In the genomic region with DNA sequence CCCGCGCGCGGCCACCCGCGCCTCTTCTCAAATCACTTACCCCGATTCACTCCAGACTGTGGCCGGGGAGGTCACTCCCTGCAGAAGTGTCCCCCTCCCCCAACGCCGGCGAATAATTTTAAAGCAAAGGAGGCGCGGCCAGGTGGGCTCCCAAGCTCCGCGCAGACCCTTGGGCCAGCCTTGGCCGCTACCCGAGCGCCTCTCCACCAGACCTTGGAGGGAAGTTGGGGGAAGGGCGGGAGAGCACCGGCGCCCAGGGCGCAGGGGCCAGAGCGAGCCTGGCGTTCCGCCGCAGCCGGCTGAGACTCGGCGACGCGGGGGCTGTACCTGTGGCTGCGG, we compare ENCODE assay signal across 9 cellular contexts. TPM values are rescaled to one million over a fixed set of nuclear protein-coding genes. Genes with fewer than 3 reads are reported as not detected.
DNase-seq lines count a peak whose midpoint lies in the region; TF ChIP-seq lines count a peak whose summit lies in the region.
"Had no signal": no experiment of that assay in that cellular context is flagged by ENCODE, and none has a peak within 500 bp of the region (broad histone marks: within the 10 kb centered on the region; RNA-seq: fewer than 3 reads in every experiment).

No MANE protein-coding gene starts in this region.

- no peak overlapping the region for H2BK15ac ChIP-seq in neuronal stem cell (ENCODE audit: low read length)

- H3K14ac ChIP-seq in neuronal stem cell (ENCODE audit: low read length): peak overlapping the region; percentile 71

- H2AFZ ChIP-seq in neuronal stem cell (ENCODE audit: low read length): peak overlapping the region; percentile 96

- no peak overlapping the region for H4K8ac ChIP-seq in neuronal stem cell (ENCODE audit: low read depth, low read length)

- DNase-seq in AG10803 (ENCODE audit: low read depth): no peak
- no peak for DNase-seq in endothelial cell (ENCODE audit: low spot score)
- no peak for DNase-seq in neuronal stem cell (ENCODE audit: low spot score)
- DNase-seq in erythroblast (lab: John Stamatoyannopoulos, UW): no peak
- no peak for DNase-seq in NCI-H226
- no peak for DNase-seq in H4 (ENCODE audit: low spot score)
- no peak for DNase-seq in stimulated activated CD4-positive, alpha-beta T cell treated with anti-CD3 and anti-CD28 coated beads, Interleukin-1b, Interleukin-23, amount 100 ng/mL, for 48 hours
- DNase-seq: KBM-7 had no signal

- H3K9me3 ChIP-seq in HUES6 (ENCODE audit: control insufficient read depth, insufficient read depth, low read depth, low read length): no peaks in the 10 kb centered on the region
- H3K9me3 ChIP-seq in neuronal stem cell (replicated peaks in 1 of 2; ENCODE audit: control insufficient read depth in 2 of 2, insufficient read depth in 1 of 2, low read depth in 1 of 2, low read length in 2 of 2): peaks cover 0 to 7% of the 10 kb centered on the region in 2 donors

- peak overlapping the region; percentile 70 for H3K18ac ChIP-seq in neuronal stem cell (ENCODE audit: low read length)

- H3K79me1 ChIP-seq in neuronal stem cell (ENCODE audit: low read depth, low read length): no peaks in the 10 kb centered on the region

- no peak overlapping the region for H3K27ac Mint-ChIP-seq in endothelial cell (ENCODE audit: unreplicated experiment)

- peaks cover 23% of the 10 kb centered on the region for H3K4me1 Mint-ChIP-seq in endothelial cell (ENCODE audit: unreplicated experiment)

- TF ChIP-seq CTCF in AG10803 (conservative IDR thresholded peaks at IDR 0.05; ENCODE audit: low read length): no peak
- TF ChIP-seq CTCF in endothelial cell (IDR thresholded peaks at IDR 0.05; ENCODE audit: unreplicated experiment): no peak

- no peak overlapping the region for H3K23ac ChIP-seq in neuronal stem cell (ENCODE audit: low read depth, low read length, poor library complexity)

- no peak overlapping the region for H4K91ac ChIP-seq in neuronal stem cell (ENCODE audit: low read depth, low read length, poor library complexity)

- H3K4me2 ChIP-seq in neuronal stem cell (ENCODE audit: insufficient read depth, low read length, poor library complexity, severe bottlenecking): peak overlapping the region; percentile 86

- H3K9ac ChIP-seq in HUES6 (ENCODE audit: low read length): no peak overlapping the region
- peak overlapping the region; percentile 30 for H3K9ac ChIP-seq in neuronal stem cell (ENCODE audit: low read depth, low read length, poor library complexity)

- WGBS in neuronal stem cell (ENCODE audit: extremely low coverage in 2 of 2, insufficient read length in 2 of 2, insufficient replicate concordance in 1 of 2), 2 donors: no CpG with 5 or more reads among the region's 32 CpGs

- H3K27me3 Mint-ChIP-seq in endothelial cell (ENCODE audit: unreplicated experiment): peaks cover 26% of the 10 kb centered on the region

- no peaks in the 10 kb centered on the region for H3K9me3 Mint-ChIP-seq in endothelial cell (ENCODE audit: unreplicated experiment)

- H3K27ac ChIP-seq in HUES6 (ENCODE audit: low read depth, low read length) (no peak overlapping the region), neuronal stem cell (replicated peaks; ENCODE audit: low read length) (no peak overlapping the region)

- no peak overlapping the region for H3K4ac ChIP-seq in neuronal stem cell (ENCODE audit: low read length)

- H3K27me3 ChIP-seq in HUES6 (ENCODE audit: control insufficient read depth, insufficient read depth, low read length) (peaks cover 100% of the 10 kb centered on the region), neuronal stem cell (ENCODE audit: control insufficient read depth in 3 of 3, insufficient read depth in 3 of 3, low read depth in 1 of 3, low read length in 3 of 3) (peaks cover 44 to 95% (median 75%) of the 10 kb centered on the region in 3 experiments)

- H2BK12ac ChIP-seq in neuronal stem cell (ENCODE audit: low read length): no peak overlapping the region

- peak overlapping the region; percentile 80 for H3K4me3 ChIP-seq in AG10803 (ENCODE audit: low read length)
- peak overlapping the region; percentile 81 for H3K4me3 ChIP-seq in HUES6 (ENCODE audit: low read depth, low read length)
- H3K4me3 ChIP-seq in neuronal stem cell (ENCODE audit: low read length in 2 of 2): peak overlapping the region; percentile 40 to 76

- peak overlapping the region; percentile 13 for H2BK5ac ChIP-seq in neuronal stem cell (ENCODE audit: low read length)

- H3K36me3 Mint-ChIP-seq in endothelial cell (ENCODE audit: low read depth, unreplicated experiment): peaks cover 4% of the 10 kb centered on the region

- TF ChIP-seq POLR2A in erythroblast (IDR thresholded peaks at IDR 0.05; ENCODE audit: low read length): no peak

- H3K4me3 Mint-ChIP-seq in endothelial cell (ENCODE audit: unreplicated experiment): peak overlapping the region; percentile 93

- H2AK5ac ChIP-seq in neuronal stem cell (ENCODE audit: low read depth, low read length): no peak overlapping the region

- H2BK120ac ChIP-seq in neuronal stem cell (ENCODE audit: low read depth, low read length): no peak overlapping the region

- H3K4me1 ChIP-seq in HUES6 (ENCODE audit: control insufficient read depth, insufficient read depth, low read length): peaks cover 20% of the 10 kb centered on the region
- peaks cover 17 to 18% of the 10 kb centered on the region in 2 donors for H3K4me1 ChIP-seq in neuronal stem cell (ENCODE audit: control insufficient read depth in 2 of 2, insufficient read depth in 1 of 2, low read depth in 1 of 2, low read length in 2 of 2)

- no peaks in the 10 kb centered on the region for H3K36me3 ChIP-seq in HUES6 (ENCODE audit: control insufficient read depth, insufficient read depth, low read length)
- no peaks in the 10 kb centered on the region for H3K36me3 ChIP-seq in neuronal stem cell (replicated peaks in 1 of 2; ENCODE audit: control insufficient read depth in 2 of 2, insufficient read depth in 2 of 2, low read length in 2 of 2)

RNA-seq across cellular contexts. Expression of a gene that starts 0.3 kb away (rescaled TPM):
- 0.80 TPM for total RNA-seq in endothelial cell (ENCODE audit: unreplicated experiment)
- 0.03 TPM for polyA plus RNA-seq in neuronal stem cell (2013, experiment 1 of 2)
- polyA plus RNA-seq in neuronal stem cell (2013, experiment 2 of 2): 0.03 TPM
- total RNA-seq in H4 (2014; rRNA removed; shearing (Covaris generic)): not detected in 2 replicates
